In the genomic region with DNA sequence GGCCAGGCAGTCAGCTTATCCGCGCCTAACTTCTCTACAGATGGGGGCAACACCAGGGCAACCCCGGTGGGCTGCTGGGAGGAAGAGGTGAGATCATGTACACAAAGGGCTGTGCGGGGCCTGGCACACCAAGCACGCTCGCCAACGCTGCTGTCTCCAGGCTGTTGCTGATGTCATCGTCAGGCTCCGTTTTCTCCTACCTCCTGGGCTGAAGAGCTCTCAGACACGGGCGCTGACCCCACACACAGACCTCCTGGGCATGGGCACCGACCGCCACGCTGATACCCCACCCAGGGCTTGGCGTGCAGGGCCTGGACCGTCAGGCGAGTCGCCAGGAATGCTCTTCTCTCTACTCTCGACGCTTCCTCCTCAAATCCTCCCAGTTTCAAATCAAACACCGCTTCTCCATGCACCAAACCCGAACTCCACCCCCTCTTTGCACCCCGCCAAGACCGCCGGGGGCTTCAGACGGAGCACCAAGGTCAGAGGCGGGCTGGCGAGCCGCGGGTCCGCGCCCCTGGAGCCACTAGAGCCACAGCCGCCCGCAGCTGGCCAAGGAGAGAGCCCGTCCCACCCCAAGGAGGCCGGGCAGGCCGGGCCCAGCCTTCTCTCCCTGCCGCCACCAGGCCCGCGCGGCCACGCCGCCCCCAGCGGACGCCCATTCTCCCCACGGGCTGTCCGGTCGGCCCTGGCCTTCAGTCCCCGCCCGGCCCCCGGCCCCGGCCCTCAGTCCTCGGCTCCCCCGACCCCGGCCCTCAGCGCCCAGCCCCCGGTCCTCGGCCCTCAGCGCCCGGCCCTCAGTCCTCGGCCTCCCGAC, we compare ENCODE assay signal across 7 cellular contexts. TPM values are rescaled to one million over a fixed set of nuclear protein-coding genes. Genes with fewer than 3 reads are reported as not detected.
A peak's percentile ranks its signal among the peaks of the same experiment; 100 is the strongest.
DNase-seq lines count a peak whose midpoint lies in the region; TF ChIP-seq lines count a peak whose summit lies in the region.

No MANE protein-coding gene starts in this region.

- H4K5ac ChIP-seq in mesendoderm (ENCODE audit: low read length), result no peak overlapping the region

- intact Hi-C loops in testis (cut with DNase I; ENCODE audit: low total_unique reads), result no loop called here

- H3K4me3 ChIP-seq in H7 (ENCODE audit: insufficient read depth, low read depth, low read length) (peak overlapping the region; percentile 62), mesendoderm (ENCODE audit: low read length) (peak overlapping the region; percentile 58), testis (peak overlapping the region; percentile 85 to 91)

- H3K56ac ChIP-seq in mesendoderm (ENCODE audit: low read length), result peak overlapping the region; percentile 91

- DNase-seq in H7 (peak; percentile 89), RPMI8226 (peak; percentile 48), dedifferentiated amniotic fluid mesenchymal stem cell (ENCODE audit: extremely low spot score) (peak; percentile 17), mesendoderm (no peak), testis (peak; percentile 57), occipital lobe (lab: John Stamatoyannopoulos, UW) (no peak), DMS79 treated with DMSO at 0.1 percent for 48 hours (lab: John Stamatoyannopoulos, UW) (no peak)

- H3K4me2 ChIP-seq in mesendoderm (ENCODE audit: low read length), result peak overlapping the region; percentile 92

- H3K36me3 ChIP-seq in H7 (replicated peaks; ENCODE audit: control insufficient read depth, insufficient read depth, low read length) (no peaks in the 10 kb centered on the region; the same call in 1 of the 2 replicates), mesendoderm (ENCODE audit: control insufficient read depth, insufficient read depth, low read length) (no peaks in the 10 kb centered on the region), testis (ENCODE audit: low read depth, missing control alignments) (no peaks in the 10 kb centered on the region)

- H3K18ac ChIP-seq in mesendoderm (ENCODE audit: low read length), result peak overlapping the region; percentile 34

- H3K9ac ChIP-seq in mesendoderm (ENCODE audit: low read length), result peak overlapping the region; percentile 85

- H3K4me1 ChIP-seq in mesendoderm (ENCODE audit: control insufficient read depth, low read depth, low read length) (peaks cover 15% of the 10 kb centered on the region), testis (peaks cover 19% of the 10 kb centered on the region)

- no peak overlapping the region for H2AK5ac ChIP-seq in mesendoderm (ENCODE audit: low read length)

- H2BK5ac ChIP-seq in mesendoderm (ENCODE audit: low read length), result no peak overlapping the region

- H3K9me3 ChIP-seq in testis, result no peaks in the 10 kb centered on the region

- peaks cover 29% of the 10 kb centered on the region for H3K79me1 ChIP-seq in mesendoderm (ENCODE audit: low read length)

- no peaks in the 10 kb centered on the region; the same call in 1 of the 2 replicates for H3K27me3 ChIP-seq in H7 (ENCODE audit: control insufficient read depth, insufficient read depth, low read length)
- H3K27me3 ChIP-seq in mesendoderm (ENCODE audit: insufficient read depth, low read length, poor library complexity), result no peaks in the 10 kb centered on the region
- H3K27me3 ChIP-seq in testis, result no peaks in the 10 kb centered on the region

- peak overlapping the region; percentile 57 for H3K4ac ChIP-seq in mesendoderm (ENCODE audit: low read depth, low read length)

- TF ChIP-seq CTCF in testis (IDR thresholded peaks at IDR 0.05), result no peak

- H2BK15ac ChIP-seq in mesendoderm (replicated peaks; ENCODE audit: low read depth), result no peak overlapping the region

- no peak overlapping the region for H2BK120ac ChIP-seq in mesendoderm (ENCODE audit: low read depth, low read length)

- peak overlapping the region; percentile 31 for H4K8ac ChIP-seq in mesendoderm (ENCODE audit: low read depth, low read length)

- no CpG with 5 or more reads among the region's 62 CpGs for WGBS in mesendoderm (ENCODE audit: extremely low coverage, insufficient coverage, low lambda C conversion rate)
- WGBS in testis, 2 donors, result 1 to 3% methylated on average over 23 to 55 of the region's 62 CpGs

- no peak overlapping the region for H3K27ac ChIP-seq in mesendoderm (ENCODE audit: low read depth, low read length)
- peak overlapping the region; percentile 50 to 85 for H3K27ac ChIP-seq in testis

- peaks cover 43% of the 10 kb centered on the region for H3K79me2 ChIP-seq in mesendoderm (ENCODE audit: control insufficient read depth, insufficient read depth, low read length)

- no peak overlapping the region for H3K23ac ChIP-seq in mesendoderm (ENCODE audit: low read length)

- TF ChIP-seq POLR2A in testis (IDR thresholded peaks at IDR 0.05), result no peak

RNA-seq across cellular contexts. Expression of a gene that starts 0.8 kb away (rescaled TPM):
- 53.8 and 64.4 TPM in 2 replicates for total RNA-seq in H7 (2014; rRNA removed; shearing (Covaris generic))
- polyA plus RNA-seq in mesendoderm (2013, experiment 1 of 2), result 15.8 TPM
- 15.4 TPM for polyA plus RNA-seq in mesendoderm (2013, experiment 2 of 2)
- total RNA-seq in testis (100 to 1,000 TPM; 201 to 208 TPM), occipital lobe (97.0 TPM)
- 239 TPM for polyA plus RNA-seq in testis (ENCODE audit: insufficient read depth, low read depth, low replicate concordance)

RNA-seq across cellular contexts. Expression of a gene that starts 7.3 kb away (rescaled TPM):
- total RNA-seq in H7 (2014; rRNA removed; shearing (Covaris generic)), result 3.0 and 3.2 TPM in 2 replicates
- 3.5 TPM for polyA plus RNA-seq in mesendoderm (2013, experiment 1 of 2)
- 3.8 TPM for polyA plus RNA-seq in mesendoderm (2013, experiment 2 of 2)
- total RNA-seq in testis (1 to 10 TPM; 1.0 to 1.9 TPM), occipital lobe (not detected)
- polyA plus RNA-seq in testis (ENCODE audit: insufficient read depth, low read depth, low replicate concordance), result 0.99 TPM

RNA-seq across cellular contexts. Expression of a gene that starts 12.6 kb away (rescaled TPM):
- not detected in 2 replicates for total RNA-seq in H7 (2014; rRNA removed; shearing (Covaris generic))
- 0.08 TPM for polyA plus RNA-seq in mesendoderm (2013, experiment 1 of 2)
- polyA plus RNA-seq in mesendoderm (2013, experiment 2 of 2), result 0.03 TPM
- under 1 TPM; 0.24 to 0.25 TPM for total RNA-seq in testis
- polyA plus RNA-seq in testis (ENCODE audit: insufficient read depth, low read depth, low replicate concordance), result not detected
- total RNA-seq in occipital lobe, result not detected

RNA-seq across cellular contexts. Expression of a gene that starts 33.4 kb away (rescaled TPM):
- 19.0 and 28.1 TPM in 2 replicates for total RNA-seq in H7 (2014; rRNA removed; shearing (Covaris generic))
- polyA plus RNA-seq in mesendoderm (2013, experiment 1 of 2), result 21.1 TPM
- 20.8 TPM for polyA plus RNA-seq in mesendoderm (2013, experiment 2 of 2)
- total RNA-seq in testis, result 100 to 1,000 TPM in 1 of 2 donors, 10 to 100 TPM in 1; 95.4 to 109 TPM
- polyA plus RNA-seq in testis (ENCODE audit: insufficient read depth, low read depth, low replicate concordance), result 59.7 TPM
- 9.8 TPM for total RNA-seq in occipital lobe

RNA-seq across cellular contexts. Expression of a gene that starts 34.0 kb away (rescaled TPM):
- 74.1 and 86.5 TPM in 2 replicates for total RNA-seq in H7 (2014; rRNA removed; shearing (Covaris generic))
- polyA plus RNA-seq in mesendoderm (2013, experiment 1 of 2), result 26.9 TPM
- 27.3 TPM for polyA plus RNA-seq in mesendoderm (2013, experiment 2 of 2)
- 10 to 100 TPM; 88.5 to 89.2 TPM for total RNA-seq in testis
- polyA plus RNA-seq in testis (ENCODE audit: insufficient read depth, low read depth, low replicate concordance), result 67.4 TPM
- total RNA-seq in occipital lobe, result 46.9 TPM

Comparison
In these comparisons a context has a peak if more than half of its experiments do, and no peak if none do; other contexts are left out.
1. DNase-seq: peak in H7 (single experiment), RPMI8226 (single experiment), dedifferentiated amniotic fluid mesenchymal stem cell (single experiment) and testis (single experiment); none in mesendoderm (single experiment), occipital lobe (single experiment) and DMS79 treated with DMSO at 0.1 percent for 48 hours (single experiment).
2. Peak in every context shown above with its lines, with median percentiles within 50 percentile points of each other: H3K4me3 ChIP-seq.